In the genomic region with DNA sequence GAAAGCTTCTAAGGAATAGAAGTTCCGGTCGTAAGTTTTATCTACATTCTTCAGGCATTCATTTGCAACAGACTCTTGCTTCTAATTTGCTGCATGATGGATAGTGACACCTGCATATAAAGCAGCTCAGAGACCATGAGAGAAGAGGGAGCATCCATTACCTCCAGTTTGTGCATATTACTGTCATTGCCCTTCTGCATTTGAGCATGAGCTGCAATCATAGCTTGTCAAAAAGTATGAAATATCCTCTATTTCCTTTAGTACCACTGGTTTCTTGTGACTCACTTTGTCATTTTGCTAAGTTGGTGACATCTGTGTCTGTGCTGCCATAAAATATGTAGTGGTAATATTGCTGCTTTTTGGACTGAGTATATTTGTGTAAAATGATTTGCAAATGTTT, we compare ENCODE assay signal across 33 cellular contexts.
"Had no signal": no experiment of that assay in that cellular context is flagged by ENCODE, and none has a peak within 500 bp of the region (broad histone marks: within the 10 kb centered on the region; RNA-seq: fewer than 3 reads in every experiment).

No MANE protein-coding gene starts in this region.

- H3K27ac ChIP-seq: KMS-11 had no signal

- H3K9me3 ChIP-seq: MG63 had no signal

- H3K27me3 ChIP-seq: MG63 had no signal

- H3K4me3 ChIP-seq: MG63 had no signal

- DNase-seq: Karpas-422, Kasumi-1, MG63, MM.1S, MV-4-11, NCI-H1048, NCI-H1092, NCI-H1092 treated with DMSO at 0.1 percent for 48 hours, NCI-H1105, NCI-H1105 treated with DMSO at 0.1 percent for 48 hours, NCI-H1417, NCI-H1417 treated with DMSO at 0.1 percent for 48 hours, NCI-H1436, NCI-H1436 treated with DMSO at 0.1 percent for 48 hours, NCI-H146, NCI-H1694, NCI-H1694 treated with DMSO at 0.1 percent for 48 hours, NCI-H187, NCI-H187 treated with DMSO at 0.1 percent for 48 hours, NCI-H1930, NCI-H2029, NCI-H2029 treated with DMSO at 0.1 percent for 48 hours, NCI-H2081, NCI-H2081 treated with DMSO at 0.1 percent for 48 hours, NCI-H2107, NCI-H2171, NCI-H2171 treated with DMSO at 0.1 percent for 48 hours, NCI-H2227 treated with DMSO at 0.1 percent for 48 hours, NCI-H345, NCI-H446, NCI-H446 treated with DMSO at 0.1 percent for 48 hours, NCI-H510A had no signal

- H3K4me2 ChIP-seq: KMS-11 had no signal

- H3K9ac ChIP-seq: KMS-11 had no signal

- H3K36me3 ChIP-seq: MG63 had no signal
